Comparison of ENCODE assay signal across 16 cellular contexts in genomic region chr2:169735623-169736022, GRCh38. TPM values are rescaled to one million over a fixed set of nuclear protein-coding genes. Genes with fewer than 3 reads are reported as not detected.
DNase-seq lines count a peak whose midpoint lies in the region; ATAC-seq and TF ChIP-seq lines count a peak whose summit lies in the region.
"Had no signal": no experiment of that assay in that cellular context is flagged by ENCODE, and none has a peak within 500 bp of the region (broad histone marks: within the 10 kb centered on the region; RNA-seq: fewer than 3 reads in every experiment).

No MANE protein-coding gene starts in this region.

- H3K36me3 Mint-ChIP-seq in GM23338 (ENCODE audit: low read depth): peaks cover 42% of the 10 kb centered on the region
- H3K36me3 Mint-ChIP-seq in activated naive CD8-positive, alpha-beta T cell: peaks cover 13% of the 10 kb centered on the region
- no peaks in the 10 kb centered on the region for H3K36me3 Mint-ChIP-seq in naive thymus-derived CD8-positive, alpha-beta T cell

- no peaks in the 10 kb centered on the region for H3K9me3 ChIP-seq in BLaER1 treated with 17β-estradiol and CSF1 and Interleukin-3, amounts not matched to agents 10 nM and 100 nM (replicated peaks in 1 of 11)
- H3K9me3 ChIP-seq in vagina: no peaks in the 10 kb centered on the region

- H3K79me2 ChIP-seq in GM23338 (replicated peaks; ENCODE audit: insufficient read depth): peaks cover 58% of the 10 kb centered on the region

- peak overlapping the region in 2 of 11 experiments; percentile 91 to 96; a peak in 3 of 22 replicates for H3K9ac ChIP-seq in BLaER1 treated with 17β-estradiol and CSF1 and Interleukin-3, amounts not matched to agents 10 nM and 100 nM
- H3K9ac ChIP-seq: GM23248 had no signal

- peaks cover 0 to 24% (median 0%) of the 10 kb centered on the region in 11 experiments; a peak in 7 of 22 replicates for H3K36me3 ChIP-seq in BLaER1 treated with 17β-estradiol and CSF1 and Interleukin-3, amounts not matched to agents 10 nM and 100 nM
- H3K36me3 ChIP-seq in GM23338 (ENCODE audit: insufficient read depth): no peaks in the 10 kb centered on the region; the same call in 1 of the 2 replicates
- no peaks in the 10 kb centered on the region for H3K36me3 ChIP-seq in vagina

- POLR2A ChIA-PET in naive thymus-derived CD8-positive, alpha-beta T cell (lab: Charles Lee): interaction anchor here (0.6 kb wide), 1 partner anchor 507 kb away, joined by 3 read pairs; no protein-coding TSS in a partner anchor

- DNase-seq in GM23338 (ENCODE audit: low spot score) (no peak), HCEC 1CT (no peak), NCI-H82 (lab: John Stamatoyannopoulos, UW) (no peak), vagina (ENCODE audit: extremely low spot score in 2 of 2) (no peak)
- DNase-seq in naive thymus-derived CD8-positive, alpha-beta T cell: no peak
- DNase-seq: cortex of kidney; foreskin fibroblast; GM23248; NCI-H146; posterior cingulate gyrus; stimulated activated CD4-positive, alpha-beta T cell treated with anti-CD3 and anti-CD28 coated beads, Interleukin-4, amount 100 ng/mL, for 1 hour; stimulated activated naive CD8-positive, alpha-beta T cell treated with anti-CD3 and anti-CD28 coated beads, Interleukin-15, Interleukin-2, amounts not matched to agents 100 U/mL and 50 U/mL, for 24 hours had no signal

- intact Hi-C loops in vagina (cut with DNase I): no loop called here

- H4K20me1 ChIP-seq in BLaER1 treated with 17β-estradiol and CSF1 and Interleukin-3, amounts not matched to agents 10 nM and 100 nM: peaks cover 0 to 19% (median 0%) of the 10 kb centered on the region in 11 experiments; a peak in 3 of 22 replicates
- H4K20me1 ChIP-seq in GM23338 (replicated peaks; ENCODE audit: insufficient read depth): peaks cover 11% of the 10 kb centered on the region; the same call in 1 of the 2 replicates

- H3K27ac Mint-ChIP-seq in GM23338: no peak overlapping the region
- H3K27ac Mint-ChIP-seq in activated naive CD8-positive, alpha-beta T cell: peak overlapping the region; percentile 34
- no peak overlapping the region for H3K27ac Mint-ChIP-seq in naive thymus-derived CD8-positive, alpha-beta T cell
- H3K27ac Mint-ChIP-seq: activated naive CD4-positive, alpha-beta T cell treated with anti-CD3 and anti-CD28 coated beads, Interleukin-2, amount 50 U/mL, for 72 hours had no signal

- H3K4me3 Mint-ChIP-seq in GM23338: peak overlapping the region; percentile 91
- H3K4me3 Mint-ChIP-seq in activated naive CD8-positive, alpha-beta T cell: peak overlapping the region; percentile 50
- peak overlapping the region in 7 of 10 donors; percentile 44 to 96 (median 64) for H3K4me3 Mint-ChIP-seq in naive thymus-derived CD8-positive, alpha-beta T cell

- TF ChIP-seq CTCF in GM23338 (conservative IDR thresholded peaks at IDR 0.05; ENCODE audit: low read depth in 2 of 2) (no peak), vagina (IDR thresholded peaks at IDR 0.05) (no peak)

- no peak overlapping the region for H2AFZ ChIP-seq in GM23338
- H2AFZ ChIP-seq: GM23248 had no signal

- H3K27ac ChIP-seq in BLaER1 treated with 17β-estradiol and CSF1 and Interleukin-3, amounts not matched to agents 10 nM and 100 nM: no peak overlapping the region
- H3K27ac ChIP-seq in GM23338 (ENCODE audit: low read depth) (no peak overlapping the region), vagina (no peak overlapping the region)
- H3K27ac ChIP-seq: GM23248 had no signal

- 0 out of 2 replicates have a peak, but pooled peaks cover 4% of the 10 kb centered on the region for H3K9me2 ChIP-seq in GM23338 (ENCODE audit: insufficient read depth)

- 0 out of 2 replicates have a peak, but pooled peaks cover 8% of the 10 kb centered on the region for H3F3A ChIP-seq in GM23338 (replicated peaks; ENCODE audit: low read depth)

- peaks cover 29% of the 10 kb centered on the region for H3K4me1 Mint-ChIP-seq in GM23338
- peaks cover 11% of the 10 kb centered on the region for H3K4me1 Mint-ChIP-seq in activated naive CD8-positive, alpha-beta T cell (ENCODE audit: low read depth)
- H3K4me1 Mint-ChIP-seq in naive thymus-derived CD8-positive, alpha-beta T cell: peaks cover 16 to 28% (median 20%) of the 10 kb centered on the region in 4 donors

- H3K27me3 ChIP-seq in BLaER1 treated with 17β-estradiol and CSF1 and Interleukin-3, amounts not matched to agents 10 nM and 100 nM: peaks cover 0 to 11% (median 0%) of the 10 kb centered on the region in 11 experiments; a peak in 4 of 22 replicates
- peaks cover 7% of the 10 kb centered on the region for H3K27me3 ChIP-seq in GM23338 (ENCODE audit: insufficient read depth)
- H3K27me3 ChIP-seq in vagina: no peaks in the 10 kb centered on the region

- no peak for TF ChIP-seq POLR2A in vagina (IDR thresholded peaks at IDR 0.05)

- peak overlapping the region in 2 of 10 experiments; percentile 86 to 91; a peak in 3 of 20 replicates for H3K4me3 ChIP-seq in BLaER1 treated with 17β-estradiol and CSF1 and Interleukin-3, amounts not matched to agents 10 nM and 100 nM
- H3K4me3 ChIP-seq in GM23338: peak overlapping the region; percentile 95; the same call in 1 of the 2 replicates
- no peak overlapping the region for H3K4me3 ChIP-seq in vagina
- H3K4me3 ChIP-seq: GM23248 had no signal

- H3K4me2 ChIP-seq in BLaER1 treated with 17β-estradiol and CSF1 and Interleukin-3, amounts not matched to agents 10 nM and 100 nM: peak overlapping the region in 9 of 11 experiments; percentile 7 to 96 (median 88); a peak in 18 of 22 replicates
- H3K4me2 ChIP-seq in GM23338: peak overlapping the region; percentile 96

- no peak for ATAC-seq in GM23338
- ATAC-seq in naive thymus-derived CD8-positive, alpha-beta T cell: no peak
- ATAC-seq: activated naive CD4-positive, alpha-beta T cell treated with anti-CD3 and anti-CD28 coated beads, Interleukin-2, amount 50 U/mL, for 72 hours; stimulated activated naive CD8-positive, alpha-beta T cell treated with anti-CD3 and anti-CD28 coated beads, Interleukin-15, Interleukin-2, amounts not matched to agents 100 U/mL and 50 U/mL, for 24 hours had no signal

- peaks cover 9% of the 10 kb centered on the region for H3K27me3 Mint-ChIP-seq in GM23338 (ENCODE audit: insufficient read depth, low read depth, poor library complexity)
- H3K27me3 Mint-ChIP-seq in activated naive CD8-positive, alpha-beta T cell: peaks cover 11% of the 10 kb centered on the region
- H3K27me3 Mint-ChIP-seq in naive thymus-derived CD8-positive, alpha-beta T cell: peaks cover 4 to 12% (median 9%) of the 10 kb centered on the region in 5 donors

- peaks cover 7% of the 10 kb centered on the region; the same call in 2 of the 3 replicates for H3K9me3 Mint-ChIP-seq in GM23338
- no peaks in the 10 kb centered on the region for H3K9me3 Mint-ChIP-seq in activated naive CD8-positive, alpha-beta T cell (ENCODE audit: low read depth)
- H3K9me3 Mint-ChIP-seq in naive thymus-derived CD8-positive, alpha-beta T cell: no peaks in the 10 kb centered on the region

- H3K4me1 ChIP-seq in BLaER1 treated with 17β-estradiol and CSF1 and Interleukin-3, amounts not matched to agents 10 nM and 100 nM: peaks cover 3 to 56% (median 42%) of the 10 kb centered on the region in 10 experiments; a peak in 17 of 20 replicates
- H3K4me1 ChIP-seq in GM23338 (ENCODE audit: insufficient read depth) (peaks cover 35% of the 10 kb centered on the region), vagina (peaks cover 15% of the 10 kb centered on the region)

TF ChIP-seq in GM23338, 12 proteins besides CTCF, POLR2A, EP300 and RAD21 (continues in another document):
- TF ChIP-seq ZNF331 (CRISPR knock-in tag; IDR thresholded peaks at IDR 0.05; ENCODE audit: low read depth) (no peak), EZH2 (IDR thresholded peaks at IDR 0.05; ENCODE audit: low read depth, unreplicated experiment) (no peak), NANOG (IDR thresholded peaks at IDR 0.05; ENCODE audit: borderline replicate concordance) (no peak), POLR2AphosphoS5 (IDR thresholded peaks at IDR 0.05; ENCODE audit: low read depth) (no peak), STAT1 (IDR thresholded peaks at IDR 0.05; ENCODE audit: unreplicated experiment) (no peak), EZH2phosphoT487 (IDR thresholded peaks at IDR 0.05; ENCODE audit: unreplicated experiment) (no peak)
- TF ChIP-seq, protein P1, sequence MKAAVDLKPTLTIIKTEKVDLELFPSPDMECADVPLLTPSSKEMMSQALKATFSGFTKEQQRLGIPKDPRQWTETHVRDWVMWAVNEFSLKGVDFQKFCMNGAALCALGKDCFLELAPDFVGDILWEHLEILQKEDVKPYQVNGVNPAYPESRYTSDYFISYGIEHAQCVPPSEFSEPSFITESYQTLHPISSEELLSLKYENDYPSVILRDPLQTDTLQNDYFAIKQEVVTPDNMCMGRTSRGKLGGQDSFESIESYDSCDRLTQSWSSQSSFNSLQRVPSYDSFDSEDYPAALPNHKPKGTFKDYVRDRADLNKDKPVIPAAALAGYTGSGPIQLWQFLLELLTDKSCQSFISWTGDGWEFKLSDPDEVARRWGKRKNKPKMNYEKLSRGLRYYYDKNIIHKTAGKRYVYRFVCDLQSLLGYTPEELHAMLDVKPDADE (IDR thresholded peaks at IDR 0.05): no peak

RNA-seq across cellular contexts. Expression of gene KLHL23, which starts 2.0 kb away (rescaled TPM):
- 46.5 and 50.5 TPM in 2 replicates for total RNA-seq in GM23338 (2014; rRNA removed; shearing (Covaris generic))
- polyA plus RNA-seq in GM23338 (2016; fragmentation: Nextera tagmentation; extraction: Ambion mirVana): 36.9 and 37.5 TPM in 2 replicates
- total RNA-seq in naive thymus-derived CD8-positive, alpha-beta T cell: 1 to 10 TPM; 2.4 to 2.6 TPM
- 1 to 10 TPM; 1.3 to 2.6 (median 2.1) TPM for polyA plus RNA-seq in naive thymus-derived CD8-positive, alpha-beta T cell
- total RNA-seq in vagina: 5.6 TPM

RNA-seq across cellular contexts. Expression of gene PHOSPHO2, which starts 41.4 kb away (rescaled TPM):
- total RNA-seq in GM23338 (2014; rRNA removed; shearing (Covaris generic)): 8.3 and 12.2 TPM in 2 replicates
- polyA plus RNA-seq in GM23338 (2016; fragmentation: Nextera tagmentation; extraction: Ambion mirVana): 6.6 and 8.7 TPM in 2 replicates
- total RNA-seq in naive thymus-derived CD8-positive, alpha-beta T cell: 1 to 10 TPM; 7.7 to 8.2 TPM
- 1 to 10 TPM; 5.5 to 8.8 (median 6.3) TPM for polyA plus RNA-seq in naive thymus-derived CD8-positive, alpha-beta T cell
- 4.7 TPM for total RNA-seq in vagina

RNA-seq across cellular contexts. Expression of gene CFAP210, which starts 41.4 kb away (rescaled TPM):
- 0.08 TPM in 1 of 2 replicates, not detected in the other for total RNA-seq in GM23338 (2014; rRNA removed; shearing (Covaris generic))
- 2.9 and 3.7 TPM in 2 replicates for polyA plus RNA-seq in GM23338 (2016; fragmentation: Nextera tagmentation; extraction: Ambion mirVana)
- total RNA-seq in naive thymus-derived CD8-positive, alpha-beta T cell: not detected
- not detected for polyA plus RNA-seq in naive thymus-derived CD8-positive, alpha-beta T cell
- total RNA-seq in vagina: 0.49 TPM
- total RNA-seq: activated naive CD4-positive, alpha-beta T cell treated with anti-CD3 and anti-CD28 coated beads, Interleukin-2, amount 50 U/mL, for 72 hours; GM23248; SK-MEL-5 had no signal
